ENCODE assay signal across 9 cellular contexts in the genomic region with DNA sequence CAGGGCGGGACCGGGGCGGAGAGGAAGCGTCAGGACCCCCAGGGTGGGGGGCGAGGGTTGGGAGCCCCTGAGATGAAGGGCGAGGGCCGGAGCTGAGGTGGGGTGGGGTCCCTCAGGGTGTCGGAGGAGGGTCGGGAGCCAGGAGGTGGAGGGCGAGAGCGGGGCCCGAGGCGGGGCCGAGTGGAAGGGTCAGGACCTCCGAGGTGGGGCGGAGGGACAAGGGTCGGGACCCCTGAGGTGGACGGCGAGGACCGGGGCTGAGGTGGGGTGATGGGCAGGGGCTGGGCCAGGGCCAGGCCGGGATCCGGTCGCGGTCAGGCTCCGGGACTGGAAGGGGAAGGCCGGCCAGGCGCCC. TPM values are rescaled to one million over a fixed set of nuclear protein-coding genes. Genes with fewer than 3 reads are reported as not detected.
DNase-seq lines count a peak whose midpoint lies in the region; ATAC-seq, FAIRE-seq and TF ChIP-seq lines count a peak whose summit lies in the region.
"Had no signal": no experiment of that assay in that cellular context is flagged by ENCODE, and none has a peak within 500 bp of the region (broad histone marks: within the 10 kb centered on the region; RNA-seq: fewer than 3 reads in every experiment).

No MANE protein-coding gene starts in this region.

- H3K27me3 ChIP-seq in neural progenitor cell (peaks cover 27% of the 10 kb centered on the region), small intestine (ENCODE audit: control insufficient read depth in 2 of 2, insufficient read depth in 2 of 2, low read length in 2 of 2) (no peaks in the 10 kb centered on the region)

- TF ChIP-seq POLR2A in A549 (IDR thresholded peaks at IDR 0.05; ENCODE audit: low read length) (no peak), lower leg skin (IDR thresholded peaks at IDR 0.05) (no peak)

- no peak overlapping the region for H3K9ac ChIP-seq in neural progenitor cell
- H3K9ac ChIP-seq: SK-N-SH had no signal

- H3K79me2 ChIP-seq in neural progenitor cell (ENCODE audit: low read depth) = no peaks in the 10 kb centered on the region

- WGBS in A549 (ENCODE audit: missing lambda C conversion rate) = 88% methylated on average over 12 of the region's 27 CpGs
- WGBS in lower leg skin, 2 donors = 93 to 94% methylated on average over 26 to 27 of the region's 27 CpGs
- 90 to 93% (median 92%) methylated on average over 21 to 27 of the region's 27 CpGs for WGBS in small intestine, 3 donors

- H3K36me3 Mint-ChIP-seq in neural progenitor cell = peaks cover 10% of the 10 kb centered on the region

- H2AFZ ChIP-seq in neural progenitor cell (replicated peaks) = peak overlapping the region; percentile 93

- H3K9me3 ChIP-seq in A549 = peaks cover 4% of the 10 kb centered on the region; the same call in 1 of the 3 replicates
- no peaks in the 10 kb centered on the region for H3K9me3 ChIP-seq in neural progenitor cell (ENCODE audit: low read depth)
- no peaks in the 10 kb centered on the region for H3K9me3 ChIP-seq in small intestine (ENCODE audit: control insufficient read depth, low read depth)
- H3K9me3 ChIP-seq: SK-N-SH had no signal

- CTCF ChIA-PET in A549 (lab: Yijun Ruan, JAX) = interaction anchor here (1.2 to 1.8 kb wide), 2 partner anchors 21 to 49 kb away, joined by 3 read pairs; no protein-coding TSS in a partner anchor

- TF ChIP-seq CTCF in A549 (IDR thresholded peaks at IDR 0.05) (no peak), coronary artery (IDR thresholded peaks at IDR 0.05) (no peak), neural progenitor cell (IDR thresholded peaks at IDR 0.05) (no peak), lower leg skin (IDR thresholded peaks at IDR 0.05) (no peak)

- peaks cover 6% of the 10 kb centered on the region for H3K27me3 Mint-ChIP-seq in neural progenitor cell (ENCODE audit: insufficient read depth, low read depth)

- H3F3A ChIP-seq in neural progenitor cell (ENCODE audit: low read depth) = peaks cover 11% of the 10 kb centered on the region

- intact Hi-C loops in lower leg skin (cut with DNase I; ENCODE audit: low total_unique reads) = no loop called here

- H4K20me1 ChIP-seq in neural progenitor cell (ENCODE audit: low read depth) = no peaks in the 10 kb centered on the region

- no peak overlapping the region for H3K27ac Mint-ChIP-seq in neural progenitor cell

- H3K36me3 ChIP-seq in neural progenitor cell (no peaks in the 10 kb centered on the region), small intestine (ENCODE audit: control insufficient read depth in 2 of 2, insufficient read depth in 2 of 2, low read length in 2 of 2) (no peaks in the 10 kb centered on the region)

- H3K4me3 ChIP-seq in A549 (peak overlapping the region; percentile 52), coronary artery (peak overlapping the region; percentile 75), neural progenitor cell (no peak overlapping the region), lower leg skin (ENCODE audit: low read depth, poor library complexity, severe bottlenecking) (no peak overlapping the region), small intestine (ENCODE audit: low read depth in 1 of 2, low read length in 2 of 2) (peak overlapping the region in 1 of 2 donors; percentile 55)
- peak overlapping the region; percentile 65 for H3K4me3 ChIP-seq in Jurkat, Clone E6-1 (ENCODE audit: low read length)

- no peak overlapping the region for H3K4me3 Mint-ChIP-seq in neural progenitor cell

- no peak for ATAC-seq in A549
- ATAC-seq in GM19467 (IDR thresholded peaks at IDR 0.05; ENCODE audit: unreplicated experiment) = no peak

- FAIRE-seq in A549 (lab: Jason Lieb, UNC) (no peak), small intestine (lab: Jason Lieb, UNC) (no peak)

- no peak for TF ChIP-seq RAD21 in A549 (conservative IDR thresholded peaks at IDR 0.05 in 1 of 2, IDR thresholded peaks at IDR 0.05 in 1 of 2)

- H3K27ac ChIP-seq in A549 (peak overlapping the region; percentile 61 to 85), coronary artery (no peak overlapping the region), neural progenitor cell (no peak overlapping the region), small intestine (ENCODE audit: low read depth in 1 of 2, low read length in 1 of 2) (no peak overlapping the region)

- H3K4me1 Mint-ChIP-seq in neural progenitor cell = peaks cover 8% of the 10 kb centered on the region

- H3K4me1 ChIP-seq in A549 (peaks cover 9% of the 10 kb centered on the region; the same call in 1 of the 3 replicates), neural progenitor cell (no peaks in the 10 kb centered on the region), small intestine (ENCODE audit: control insufficient read depth in 2 of 2, insufficient read depth in 1 of 2, low read depth in 1 of 2, low read length in 1 of 2) (peaks cover 0 to 4% of the 10 kb centered on the region in 2 donors)

- peak overlapping the region; percentile 79 for H3K4me2 ChIP-seq in A549
- no peak overlapping the region for H3K4me2 ChIP-seq in neural progenitor cell
- H3K4me2 ChIP-seq: SK-N-SH had no signal

- DNase-seq in A549 (ENCODE audit: low read depth in 1 of 2, low spot score in 1 of 2) = no peak
- no peak for DNase-seq in Jurkat, Clone E6-1 (ENCODE audit: low read depth, low spot score)
- no peak for DNase-seq in coronary artery (ENCODE audit: low spot score)
- DNase-seq in neural progenitor cell (ENCODE audit: low spot score) = no peak
- DNase-seq in lower leg skin (ENCODE audit: low spot score in 2 of 2) = no peak
- no peak for DNase-seq in cerebellum (ENCODE audit: low spot score)
- DNase-seq in small intestine = no peak
- DNase-seq: SK-N-SH had no signal

- no peak for TF ChIP-seq EP300 in A549 (IDR thresholded peaks at IDR 0.05)

- peaks cover 4% of the 10 kb centered on the region for H3K9me3 Mint-ChIP-seq in neural progenitor cell

- POLR2A ChIA-PET in A549 (lab: Yijun Ruan, JAX) = no interaction called here

TF ChIP-seq in A549, 52 proteins besides CTCF, POLR2A, EP300 and RAD21:
- TF ChIP-seq ZC3H11A (IDR thresholded peaks at IDR 0.05) = no peak
- TF ChIP-seq MAFK (IDR thresholded peaks at IDR 0.05; ENCODE audit: partially characterized antibody) = no peak
- no peak for TF ChIP-seq ESRRA (IDR thresholded peaks at IDR 0.05; ENCODE audit: borderline replicate concordance, low read length)

RNA-seq across cellular contexts. Expression of a gene that starts 0.4 kb away (rescaled TPM):
- polyA plus RNA-seq in A549 (2011; rRNA removed) (not detected in 2 replicates), A549 (2017; fragmentation: RNase III; extraction: RNeasy Plus Mini Kit Qiagen cat#74134 plus additional on column Dnase treatment) (0.03 TPM in 1 of 3 replicates, not detected in the others), small intestine (under 1 TPM in 1 of 3 donors, not detected in 2; 0.04 TPM)
- not detected in 2 replicates for polyA plus RNA-seq in A549 (2012; cell fraction: cytosol; rRNA removed)
- not detected in 2 replicates for polyA plus RNA-seq in A549 (2012; cell fraction: nucleus; rRNA removed)
- polyA minus RNA-seq in A549 (2011; rRNA and poly(A)+ RNA removed) = not detected in 2 replicates
- polyA plus RNA-seq in Jurkat, Clone E6-1 (2012; ENCODE audit: insufficient read depth, insufficient read length) = 13.2 TPM
- total RNA-seq in neural progenitor cell (ENCODE audit: low replicate concordance) (0.06 and 0.09 TPM in 2 replicates), lower leg skin (not detected), cerebellum (not detected)
- polyA plus RNA-seq: SK-N-SH had no signal

RNA-seq across cellular contexts. Expression of a gene that starts 0.5 kb away (rescaled TPM):
- 2.4 and 3.0 TPM in 2 replicates for polyA plus RNA-seq in A549 (2011; rRNA removed)
- polyA plus RNA-seq in A549 (2012; cell fraction: cytosol; rRNA removed) = 2.0 TPM in 2 replicates
- polyA plus RNA-seq in A549 (2012; cell fraction: nucleus; rRNA removed) = 2.6 and 3.1 TPM in 2 replicates
- polyA plus RNA-seq in A549 (2017; fragmentation: RNase III; extraction: RNeasy Plus Mini Kit Qiagen cat#74134 plus additional on column Dnase treatment) = 2.4 to 3.8 TPM (median 3.6 TPM) in 3 replicates
- polyA minus RNA-seq in A549 (2011; rRNA and poly(A)+ RNA removed) = 0.97 and 1.2 TPM in 2 replicates
- polyA plus RNA-seq in Jurkat, Clone E6-1 (2012; ENCODE audit: insufficient read depth, insufficient read length) = 8.6 TPM
- total RNA-seq in neural progenitor cell (ENCODE audit: low replicate concordance) = 0.59 and 2.0 TPM in 2 replicates
- total RNA-seq in lower leg skin = 1 to 10 TPM in 2 of 4 donors, under 1 TPM in 2; 0.17 to 2.3 (median 1.1) TPM
- 1.9 TPM for total RNA-seq in cerebellum
- 1 to 10 TPM in 1 of 3 donors, not detected in 2; 1.9 TPM for polyA plus RNA-seq in small intestine
- polyA plus RNA-seq: SK-N-SH had no signal

Comparison
In these comparisons a context has a peak if more than half of its experiments do, and no peak if none do; other contexts are left out.
1. H3K27ac ChIP-seq: peak in A549 (2 of 2); none in coronary artery (0 of 2), neural progenitor cell (single experiment) and small intestine (0 of 2).
2. H3K4me3 ChIP-seq: peak in A549 (single experiment), Jurkat, Clone E6-1 (single experiment) and coronary artery (single experiment); none in neural progenitor cell (single experiment) and lower leg skin (single experiment).